ENCODE assay signal across 8 cellular contexts in genomic region chr15:66294157-66294931, GRCh38. TPM values are rescaled to one million over a fixed set of nuclear protein-coding genes. Genes with fewer than 3 reads are reported as not detected.
DNase-seq lines count a peak whose midpoint lies in the region; ATAC-seq and TF ChIP-seq lines count a peak whose summit lies in the region.

No MANE protein-coding gene starts in this region.

- WGBS in HUES64 = 14% methylated on average over 15 of the region's 16 CpGs

- H3K9me3 ChIP-seq in HUES64 (ENCODE audit: insufficient read depth, low read depth, low read length) (no peaks in the 10 kb centered on the region), lower lobe of right lung (no peaks in the 10 kb centered on the region)

- H3K9ac ChIP-seq in HUES64 (ENCODE audit: low read depth, low read length) = peak overlapping the region; percentile 68

- H3K27ac ChIP-seq in HUES64 (ENCODE audit: low read depth, low read length) (peak overlapping the region; percentile 56; the same call in 1 of the 2 replicates), lower lobe of right lung (peak overlapping the region; percentile 94), temporal lobe (ENCODE audit: low read depth, low read length) (peak overlapping the region; percentile 23)

- H3K4me3 ChIP-seq in HUES64 (ENCODE audit: low read length) (peak overlapping the region; percentile 55), lower lobe of right lung (peak overlapping the region; percentile 81)

- H3K4me1 ChIP-seq in HUES64 (ENCODE audit: insufficient read depth, low read length) = peaks cover 21% of the 10 kb centered on the region
- peaks cover 29% of the 10 kb centered on the region for H3K4me1 ChIP-seq in lower lobe of right lung

- peak; percentile 15 for ATAC-seq in GM19438 (IDR thresholded peaks at IDR 0.05; ENCODE audit: low read depth, unreplicated experiment)
- peak; percentile 67 to 75 for ATAC-seq in lower lobe of right lung

- no peak for TF ChIP-seq CTCF in lower lobe of right lung (IDR thresholded peaks at IDR 0.05)

- intact Hi-C loops in lower lobe of right lung (cut with DNase I) = no loop called here

- DNase-seq in DMS114 treated with DMSO at 0.1 percent for 48 hours (lab: John Stamatoyannopoulos, UW; ENCODE audit: unreplicated experiment) (peak; percentile 22), SKM-1 (lab: John Stamatoyannopoulos, UW; ENCODE audit: unreplicated experiment) (peak; percentile 51), dermis microvascular lymphatic vessel endothelial cell (ENCODE audit: low read depth in 2 of 2) (peak; percentile 14 to 56), lower lobe of right lung (peak; percentile 72)
- no peak for DNase-seq in activated CD4-positive, CD25-positive, alpha-beta regulatory T cell treated with anti-CD3 and anti-CD28 coated beads, Interleukin-2, amount 50 U/mL, for 72 hours

- peaks cover 4% of the 10 kb centered on the region; the same call in 1 of the 2 replicates for H3K27me3 ChIP-seq in HUES64 (ENCODE audit: insufficient read depth, low read length)
- no peaks in the 10 kb centered on the region for H3K27me3 ChIP-seq in lower lobe of right lung (ENCODE audit: low read depth)

- H3K36me3 ChIP-seq in HUES64 (ENCODE audit: insufficient read depth, low read length) = no peaks in the 10 kb centered on the region
- H3K36me3 ChIP-seq in lower lobe of right lung = peaks cover 13% of the 10 kb centered on the region

RNA-seq across cellular contexts. Expression of gene DIS3L, which starts 1.0 kb away (rescaled TPM):
- 22.3 TPM for polyA plus RNA-seq in HUES64 (2013, experiment 1 of 2)
- 19.5 TPM for polyA plus RNA-seq in HUES64 (2013, experiment 2 of 2)
- 17.5 and 20.9 TPM in 2 replicates for total RNA-seq in dermis microvascular lymphatic vessel endothelial cell
- total RNA-seq in lower lobe of right lung = 29.2 TPM
- total RNA-seq in temporal lobe = 25.6 TPM

RNA-seq across cellular contexts. Expression of gene MEGF11, which starts 40.8 kb away (rescaled TPM):
- polyA plus RNA-seq in HUES64 (2013, experiment 1 of 2) = 0.60 TPM
- 1.0 TPM for polyA plus RNA-seq in HUES64 (2013, experiment 2 of 2)
- total RNA-seq in dermis microvascular lymphatic vessel endothelial cell (not detected in 2 replicates), lower lobe of right lung (not detected), temporal lobe (5.2 TPM)

Comparison
In these comparisons a context has a peak if more than half of its experiments do, and no peak if none do; other contexts are left out.
1. H3K27ac ChIP-seq: peak in every context shown above with its lines; median percentile 94 in lower lobe of right lung; 56 in HUES64; 23 in temporal lobe.